Comparison of ENCODE assay signal across 12 cellular contexts in the genomic region with DNA sequence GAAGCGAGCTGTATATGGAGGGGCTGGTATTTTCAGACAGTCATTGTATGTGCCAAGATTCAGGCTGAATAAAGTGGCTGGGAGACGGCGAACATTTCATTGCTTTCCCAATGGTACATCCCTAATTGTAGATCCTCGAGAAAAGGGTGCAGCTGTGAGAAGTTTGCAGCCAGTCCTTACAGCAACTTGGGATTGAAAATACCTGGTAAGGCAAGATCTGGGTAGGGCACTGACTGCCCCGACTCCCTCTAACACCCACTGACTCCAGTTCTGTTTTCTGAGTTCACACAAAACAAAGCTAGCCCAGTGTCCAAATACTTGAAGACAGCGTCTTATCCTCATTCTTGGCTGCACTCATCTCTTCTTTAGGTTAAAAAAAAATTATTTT.
DNase-seq lines count a peak whose midpoint lies in the region; ATAC-seq, FAIRE-seq and TF ChIP-seq lines count a peak whose summit lies in the region.
"Had no signal": no experiment of that assay in that cellular context is flagged by ENCODE, and none has a peak within 500 bp of the region (broad histone marks: within the 10 kb centered on the region; RNA-seq: fewer than 3 reads in every experiment).

No MANE protein-coding gene starts in this region.

- H3K4me1 ChIP-seq in liver (ENCODE audit: control insufficient read depth in 4 of 4, insufficient read depth in 4 of 4, low read length in 3 of 4) (peaks cover 0 to 11% (median 2%) of the 10 kb centered on the region in 4 donors), stomach (peaks cover 15 to 36% (median 22%) of the 10 kb centered on the region in 4 donors)

- WGBS in liver: 27% methylated on average over 6 of the region's 6 CpGs
- 12 to 37% (median 24%) methylated on average over 6 of the region's 6 CpGs for WGBS in stomach, 5 donors

- TF ChIP-seq RAD21 in liver (IDR thresholded peaks at IDR 0.05): no peak

- no peak for DNase-seq in LNCaP clone FGC (ENCODE audit: low read depth)
- no peak for DNase-seq in bronchial epithelial cell (ENCODE audit: low read depth)
- no peak for DNase-seq in stomach
- DNase-seq in activated gamma-delta T cell treated with Interleukin-2 at 50 U/mL for 16 hours: no peak
- no peak for DNase-seq in NCI-H2107 treated with DMSO at 0.1 percent for 48 hours (lab: John Stamatoyannopoulos, UW; ENCODE audit: unreplicated experiment)
- DNase-seq: NCI-H446, RPMI8226 had no signal

- H3K4me3 ChIP-seq in LNCaP clone FGC (ENCODE audit: low read depth, low read length): peak overlapping the region; percentile 32
- peak overlapping the region; percentile 7 for H3K4me3 ChIP-seq in bronchial epithelial cell (ENCODE audit: low read depth, low read length)
- H3K4me3 ChIP-seq in liver (ENCODE audit: low read depth in 1 of 3, low read length in 3 of 3): peak overlapping the region in 2 of 3 donors; percentile 47 to 68
- peak overlapping the region; percentile 22 to 36 (median 30) for H3K4me3 ChIP-seq in stomach

- peak overlapping the region in 1 of 2 donors; percentile 13 for H3K9ac ChIP-seq in liver (ENCODE audit: low read depth in 1 of 2, low read length in 2 of 2)

- no peak for FAIRE-seq in bronchial epithelial cell (lab: Jason Lieb, UNC)
- FAIRE-seq: colon had no signal

- intact Hi-C loops in stomach (cut with DNase I; ENCODE audit: low total_unique reads): no loop called here

- no peak overlapping the region for H3K27ac ChIP-seq in liver (ENCODE audit: low read depth in 1 of 2, low read length in 2 of 2)
- peak overlapping the region; percentile 15 to 77 (median 58) for H3K27ac ChIP-seq in stomach
- H3K27ac ChIP-seq: HL-60 had no signal

- TF ChIP-seq CTCF in LNCaP clone FGC (IDR thresholded peaks at IDR 0.05; ENCODE audit: control insufficient read depth, extremely low read depth, insufficient read depth) (no peak), bronchial epithelial cell (IDR thresholded peaks at IDR 0.05; ENCODE audit: insufficient read depth, low read length, severe bottlenecking) (no peak), liver (IDR thresholded peaks at IDR 0.05; ENCODE audit: low read depth, low read length, missing input control) (no peak), stomach (IDR thresholded peaks at IDR 0.05) (no peak)

- ATAC-seq in GM19397 (IDR thresholded peaks at IDR 0.05; ENCODE audit: unreplicated experiment) (no peak), HG02759 (IDR thresholded peaks at IDR 0.05; ENCODE audit: unreplicated experiment) (no peak)

- H3K36me3 ChIP-seq in bronchial epithelial cell (ENCODE audit: control insufficient read depth, insufficient read depth, low read length) (no peaks in the 10 kb centered on the region), liver (ENCODE audit: control insufficient read depth in 4 of 4, insufficient read depth in 3 of 4, low read depth in 1 of 4, low read length in 3 of 4) (no peaks in the 10 kb centered on the region), stomach (no peaks in the 10 kb centered on the region)

- no peak for TF ChIP-seq EP300 in stomach (IDR thresholded peaks at IDR 0.05)

- peaks cover 2% of the 10 kb centered on the region for H3K27me3 ChIP-seq in bronchial epithelial cell (ENCODE audit: control insufficient read depth, insufficient read depth, low read length)
- H3K27me3 ChIP-seq in liver (ENCODE audit: control insufficient read depth in 4 of 4, insufficient read depth in 4 of 4, low read length in 3 of 4): no peaks in the 10 kb centered on the region
- no peaks in the 10 kb centered on the region for H3K27me3 ChIP-seq in stomach

- no peaks in the 10 kb centered on the region for H3K9me3 ChIP-seq in liver (ENCODE audit: control insufficient read depth in 4 of 4, low read length in 3 of 4)
- H3K9me3 ChIP-seq in stomach: no peaks in the 10 kb centered on the region

- TF ChIP-seq POLR2A in stomach (IDR thresholded peaks at IDR 0.05): no peak

TF ChIP-seq in liver, 16 proteins besides CTCF, POLR2A, EP300 and RAD21:
- no peak for TF ChIP-seq NR2F2 (IDR thresholded peaks at IDR 0.05)
- no peak for TF ChIP-seq FOXA2 (IDR thresholded peaks at IDR 0.05)
- no peak for TF ChIP-seq HNF4G (IDR thresholded peaks at IDR 0.05)
- TF ChIP-seq, protein P1, sequence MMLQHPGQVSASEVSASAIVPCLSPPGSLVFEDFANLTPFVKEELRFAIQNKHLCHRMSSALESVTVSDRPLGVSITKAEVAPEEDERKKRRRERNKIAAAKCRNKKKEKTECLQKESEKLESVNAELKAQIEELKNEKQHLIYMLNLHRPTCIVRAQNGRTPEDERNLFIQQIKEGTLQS (IDR thresholded peaks at IDR 0.05): no peak

Comparison
In these comparisons a context has a peak if more than half of its experiments do, and no peak if none do; other contexts are left out.
1. H3K4me3 ChIP-seq: peak in every context shown above with its lines; median percentile 58 in liver; 32 in LNCaP clone FGC; 30 in stomach; 7 in bronchial epithelial cell.
2. H3K27ac ChIP-seq: peak in stomach (5 of 5); none in liver (0 of 2).